In the genomic region with DNA sequence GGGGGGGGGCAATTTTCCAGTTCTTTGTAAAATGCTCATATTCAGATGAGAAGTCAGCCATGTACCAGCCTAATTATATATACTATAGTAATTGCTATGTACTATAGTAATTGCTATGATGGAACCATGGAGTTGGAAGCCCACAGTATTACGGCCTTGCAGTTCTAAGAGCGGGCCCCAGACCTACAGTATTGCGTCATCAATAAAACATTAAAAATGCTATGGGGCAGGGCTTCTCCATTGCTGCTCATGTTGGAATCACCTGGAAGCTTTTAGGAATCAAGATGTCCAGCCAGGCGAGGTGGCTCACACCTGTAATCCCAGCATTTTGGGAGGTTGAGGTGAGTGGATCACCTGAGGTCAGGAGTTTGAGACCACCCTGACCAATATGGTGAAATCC, we compare ENCODE assay signal across 39 cellular contexts.
"Had no signal": no experiment of that assay in that cellular context is flagged by ENCODE, and none has a peak within 500 bp of the region (broad histone marks: within the 10 kb centered on the region; RNA-seq: fewer than 3 reads in every experiment).

No MANE protein-coding gene starts in this region.

- H3K4me1 ChIP-seq: adrenal gland, ascending aorta, body of pancreas, breast epithelium had no signal

- H3K36me3 ChIP-seq: adrenal gland, ascending aorta, brain microvascular endothelial cell, breast epithelium, cardiac muscle cell had no signal

- ATAC-seq: activated naive CD4-positive, alpha-beta T cell treated with anti-CD3 and anti-CD28 coated beads, Interleukin-2, amount 50 U/mL, for 72 hours; activated naive CD8-positive, alpha-beta T cell treated with anti-CD3 and anti-CD28 coated beads, Interleukin-2, amount 50 U/mL, for 24 hours; activated T-cell treated with anti-CD3 and anti-CD28 coated beads, Interleukin-2, amount 50 U/mL, for 4 hours; activated T-cell treated with anti-CD3 and anti-CD28 coated beads, Interleukin-2, amount 50 U/mL, for 72 hours; activated T-helper 17 cell treated with anti-CD3 and anti-CD28 coated beads, Interleukin-2, amount 50 U/mL, for 72 hours; body of pancreas had no signal

- H3K27me3 ChIP-seq: adrenal gland, ascending aorta, body of pancreas, brain microvascular endothelial cell, breast epithelium, cardiac muscle cell had no signal

- H3K9me3 Mint-ChIP-seq: activated naive CD4-positive, alpha-beta T cell treated with anti-CD3 and anti-CD28 coated beads for 36 hours; activated naive CD4-positive, alpha-beta T cell treated with anti-CD3 and anti-CD28 coated beads, Interleukin-2, amount 50 U/mL, for 24 hours; activated naive CD8-positive, alpha-beta T cell treated with anti-CD3 and anti-CD28 coated beads, Interleukin-2, amount 10 ng/mL, durations not matched to agents 7 days and 5 days; activated T-helper 17 cell treated with anti-CD3 and anti-CD28 coated beads, Interleukin-2, amount 50 U/mL, for 72 hours had no signal

- H3K27ac ChIP-seq: adrenal gland, ascending aorta, body of pancreas, brain microvascular endothelial cell, breast epithelium, cardiac muscle cell had no signal

- H3K4me3 Mint-ChIP-seq: activated naive CD4-positive, alpha-beta T cell treated with anti-CD3 and anti-CD28 coated beads for 36 hours; activated naive CD4-positive, alpha-beta T cell treated with anti-CD3 and anti-CD28 coated beads, Interleukin-2, amount 10 ng/mL, durations not matched to agents 7 days and 5 days; activated naive CD4-positive, alpha-beta T cell treated with anti-CD3 and anti-CD28 coated beads, Interleukin-2, amount 50 U/mL, for 24 hours; activated naive CD8-positive, alpha-beta T cell; activated naive CD8-positive, alpha-beta T cell treated with anti-CD3 and anti-CD28 coated beads for 36 hours; activated naive CD8-positive, alpha-beta T cell treated with anti-CD3 and anti-CD28 coated beads, Interleukin-2, amount 10 ng/mL, durations not matched to agents 7 days and 5 days; activated naive CD8-positive, alpha-beta T cell treated with anti-CD3 and anti-CD28 coated beads, Interleukin-2, amount 50 U/mL, for 24 hours; activated T-cell treated with anti-CD3 and anti-CD28 coated beads, Interleukin-2, amount 50 U/mL, for 24 hours; activated T-cell treated with anti-CD3 and anti-CD28 coated beads, Interleukin-2, amount 50 U/mL, for 4 hours; activated T-cell treated with anti-CD3 and anti-CD28 coated beads, Interleukin-2, amount 50 U/mL, for 72 hours; activated T-helper 1 cell treated with anti-CD3 and anti-CD28 coated beads, Interleukin-12 subunit alpha, Interleukin-12 subunit beta, Interleukin-2, Interleukin-4 antibody, amounts not matched to agents 30 ng/mL and 10 ng/mL and 1 ng/mL, durations not matched to agents 14 hours and 24 hours and 36 hours; activated T-helper 17 cell treated with anti-CD3 and anti-CD28 coated beads, Interleukin-2, amount 50 U/mL, for 72 hours; brain; central memory CD8-positive, alpha-beta T cell had no signal

- FAIRE-seq: astrocyte, bronchial epithelial cell had no signal

- H3K36me3 Mint-ChIP-seq: activated naive CD4-positive, alpha-beta T cell treated with anti-CD3 and anti-CD28 coated beads, Interleukin-2, amount 10 ng/mL, durations not matched to agents 7 days and 5 days; activated naive CD4-positive, alpha-beta T cell treated with anti-CD3 and anti-CD28 coated beads, Interleukin-2, amount 50 U/mL, for 24 hours; activated naive CD4-positive, alpha-beta T cell treated with anti-CD3 and anti-CD28 coated beads, Interleukin-2, amount 50 U/mL, for 72 hours; activated naive CD8-positive, alpha-beta T cell; activated naive CD8-positive, alpha-beta T cell treated with anti-CD3 and anti-CD28 coated beads for 36 hours; activated naive CD8-positive, alpha-beta T cell treated with anti-CD3 and anti-CD28 coated beads, Interleukin-2, amount 10 ng/mL, durations not matched to agents 7 days and 5 days; brain had no signal

- H3K27ac Mint-ChIP-seq: activated naive CD4-positive, alpha-beta T cell treated with anti-CD3 and anti-CD28 coated beads for 36 hours; activated naive CD4-positive, alpha-beta T cell treated with anti-CD3 and anti-CD28 coated beads, Interleukin-2, amount 10 ng/mL, durations not matched to agents 7 days and 5 days; activated naive CD4-positive, alpha-beta T cell treated with anti-CD3 and anti-CD28 coated beads, Interleukin-2, amount 50 U/mL, for 24 hours; activated naive CD4-positive, alpha-beta T cell treated with anti-CD3 and anti-CD28 coated beads, Interleukin-2, amount 50 U/mL, for 72 hours; activated naive CD8-positive, alpha-beta T cell; activated naive CD8-positive, alpha-beta T cell treated with anti-CD3 and anti-CD28 coated beads for 36 hours; activated naive CD8-positive, alpha-beta T cell treated with anti-CD3 and anti-CD28 coated beads, Interleukin-2, amount 10 ng/mL, durations not matched to agents 7 days and 5 days; activated naive CD8-positive, alpha-beta T cell treated with anti-CD3 and anti-CD28 coated beads, Interleukin-2, amount 50 U/mL, for 24 hours; activated T-cell treated with anti-CD3 and anti-CD28 coated beads, Interleukin-2, amount 50 U/mL, for 24 hours; activated T-cell treated with anti-CD3 and anti-CD28 coated beads, Interleukin-2, amount 50 U/mL, for 72 hours; activated T-helper 1 cell treated with anti-CD3 and anti-CD28 coated beads, Interleukin-12 subunit alpha, Interleukin-12 subunit beta, Interleukin-2, Interleukin-4 antibody, amounts not matched to agents 30 ng/mL and 10 ng/mL and 1 ng/mL, durations not matched to agents 14 hours and 24 hours and 36 hours; activated T-helper 17 cell treated with anti-CD3 and anti-CD28 coated beads, Interleukin-2, amount 50 U/mL, for 72 hours; activated T-helper 2 cell treated with anti-CD3 and anti-CD28 coated beads, Interferon-gamma antibody, Interleukin-2, Interleukin-4, amounts not matched to agents 10 μg/mL and 5 μg/mL and 100 μg/mL, durations not matched to agents 14 hours and 24 hours and 36 hours; brain had no signal

- H3K9me3 ChIP-seq: adrenal gland, ascending aorta, body of pancreas had no signal

- DNase-seq: activated effector memory CD4-positive, alpha-beta T cell treated with anti-CD3 and anti-CD28 coated beads, Interleukin-2, amount 50 U/mL, for 16 hours; activated effector memory CD4-positive, alpha-beta T cell treated with Interleukin-2 at 50 U/mL for 16 hours; activated gamma-delta T cell; activated gamma-delta T cell treated with Interleukin-2 at 50 U/mL for 16 hours; activated naive CD4-positive, alpha-beta T cell; activated naive CD4-positive, alpha-beta T cell treated with anti-CD3 and anti-CD28 coated beads for 36 hours; activated naive CD4-positive, alpha-beta T cell treated with anti-CD3 and anti-CD28 coated beads, Interleukin-2, amount 10 ng/mL, durations not matched to agents 7 days and 5 days; activated naive CD4-positive, alpha-beta T cell treated with anti-CD3 and anti-CD28 coated beads, Interleukin-2, amount 50 U/mL, for 16 hours; activated naive CD4-positive, alpha-beta T cell treated with Interleukin-2 at 50 U/mL for 16 hours; activated naive CD8-positive, alpha-beta T cell treated with anti-CD3 and anti-CD28 coated beads for 36 hours; activated naive CD8-positive, alpha-beta T cell treated with anti-CD3 and anti-CD28 coated beads, Interleukin-2, amount 10 ng/mL, durations not matched to agents 7 days and 5 days; activated naive CD8-positive, alpha-beta T cell treated with anti-CD3 and anti-CD28 coated beads, Interleukin-2, amount 50 U/mL, for 24 hours; activated T-cell treated with anti-CD3 and anti-CD28 coated beads, Interleukin-2, amount 50 U/mL, for 24 hours; activated T-cell treated with anti-CD3 and anti-CD28 coated beads, Interleukin-2, amount 50 U/mL, for 4 hours; activated T-cell treated with anti-CD3 and anti-CD28 coated beads, Interleukin-2, amount 50 U/mL, for 48 hours; activated T-cell treated with anti-CD3 and anti-CD28 coated beads, Interleukin-2, amount 50 U/mL, for 72 hours; adrenal gland; amniotic stem cell; amygdala; anterior cingulate cortex; aorta; body of pancreas; brain microvascular endothelial cell; caudate nucleus; central memory CD4-positive, alpha-beta T cell; cerebellar nuclear complex had no signal

- H3K27me3 Mint-ChIP-seq: activated naive CD4-positive, alpha-beta T cell treated with anti-CD3 and anti-CD28 coated beads, Interleukin-2, amount 10 ng/mL, durations not matched to agents 7 days and 5 days; activated naive CD4-positive, alpha-beta T cell treated with anti-CD3 and anti-CD28 coated beads, Interleukin-2, amount 50 U/mL, for 24 hours; activated naive CD8-positive, alpha-beta T cell; activated naive CD8-positive, alpha-beta T cell treated with anti-CD3 and anti-CD28 coated beads for 36 hours; activated naive CD8-positive, alpha-beta T cell treated with anti-CD3 and anti-CD28 coated beads, Interleukin-2, amount 10 ng/mL, durations not matched to agents 7 days and 5 days; activated naive CD8-positive, alpha-beta T cell treated with anti-CD3 and anti-CD28 coated beads, Interleukin-2, amount 50 U/mL, for 24 hours; activated T-cell treated with anti-CD3 and anti-CD28 coated beads, Interleukin-2, amount 50 U/mL, for 24 hours; activated T-helper 17 cell treated with anti-CD3 and anti-CD28 coated beads, Interleukin-2, amount 50 U/mL, for 72 hours; brain; central memory CD8-positive, alpha-beta T cell had no signal

- H3K4me3 ChIP-seq: adrenal gland, ascending aorta, body of pancreas, breast epithelium, cardiac muscle cell had no signal

- H3K4me1 Mint-ChIP-seq: activated naive CD4-positive, alpha-beta T cell treated with anti-CD3 and anti-CD28 coated beads, Interleukin-2, amount 10 ng/mL, durations not matched to agents 7 days and 5 days; activated naive CD4-positive, alpha-beta T cell treated with anti-CD3 and anti-CD28 coated beads, Interleukin-2, amount 50 U/mL, for 24 hours; activated naive CD8-positive, alpha-beta T cell treated with anti-CD3 and anti-CD28 coated beads for 36 hours; activated naive CD8-positive, alpha-beta T cell treated with anti-CD3 and anti-CD28 coated beads, Interleukin-2, amount 10 ng/mL, durations not matched to agents 7 days and 5 days; activated naive CD8-positive, alpha-beta T cell treated with anti-CD3 and anti-CD28 coated beads, Interleukin-2, amount 50 U/mL, for 24 hours; activated T-helper 17 cell treated with anti-CD3 and anti-CD28 coated beads, Interleukin-2, amount 50 U/mL, for 72 hours; brain; central memory CD8-positive, alpha-beta T cell had no signal
